8 cellular contexts compared by ENCODE assay signal in genomic region chr21:41366522-41367151, GRCh38. TPM values are rescaled to one million over a fixed set of nuclear protein-coding genes. Genes with fewer than 3 reads are reported as not detected.
DNase-seq lines count a peak whose midpoint lies in the region; ATAC-seq and TF ChIP-seq lines count a peak whose summit lies in the region.

No MANE protein-coding gene starts in this region.

- no peak for TF ChIP-seq CTCF in type B pancreatic cell (conservative IDR thresholded peaks at IDR 0.05)
- TF ChIP-seq CTCF in gastrocnemius medialis (IDR thresholded peaks at IDR 0.05 in 4 of 5, conservative IDR thresholded peaks at IDR 0.05 in 1 of 5): no peak

- no peak overlapping the region for H3K4me3 Mint-ChIP-seq in activated naive CD8-positive, alpha-beta T cell
- no peak overlapping the region for H3K4me3 Mint-ChIP-seq in activated naive CD8-positive, alpha-beta T cell treated with anti-CD3 and anti-CD28 coated beads for 36 hours
- H3K4me3 Mint-ChIP-seq in type B pancreatic cell: peak overlapping the region; percentile 23

- no peaks in the 10 kb centered on the region for H3K36me3 ChIP-seq in gastrocnemius medialis

- no peak overlapping the region for H3K27ac ChIP-seq in gastrocnemius medialis

- no peak for ATAC-seq in gastrocnemius medialis

- peak overlapping the region; percentile 47 for H3K27ac Mint-ChIP-seq in activated naive CD8-positive, alpha-beta T cell
- no peak overlapping the region for H3K27ac Mint-ChIP-seq in activated naive CD8-positive, alpha-beta T cell treated with anti-CD3 and anti-CD28 coated beads for 36 hours
- peak overlapping the region; percentile 81 for H3K27ac Mint-ChIP-seq in type B pancreatic cell

- H3K9me3 ChIP-seq in gastrocnemius medialis: no peaks in the 10 kb centered on the region

- DNase-seq in activated naive CD8-positive, alpha-beta T cell treated with anti-CD3 and anti-CD28 coated beads for 36 hours: no peak
- peak; percentile 76 for DNase-seq in OCI-M1 (lab: John Stamatoyannopoulos, UW)
- DNase-seq in fibroblast of peridontal ligament (ENCODE audit: extremely low read depth): peak; percentile 30
- peak; percentile 31 for DNase-seq in type B pancreatic cell (ENCODE audit: extremely low spot score, unreplicated experiment)
- DNase-seq in inferior parietal cortex (ENCODE audit: extremely low spot score): no peak
- no peak for DNase-seq in NCI-H1105 (lab: John Stamatoyannopoulos, UW)
- DNase-seq in gastrocnemius medialis: no peak

- TF ChIP-seq POLR2A in gastrocnemius medialis (IDR thresholded peaks at IDR 0.05): no peak

- intact Hi-C loops in gastrocnemius medialis (cut with DNase I; ENCODE audit: low total_unique reads): no loop called here

- H3K27me3 Mint-ChIP-seq in activated naive CD8-positive, alpha-beta T cell: no peaks in the 10 kb centered on the region
- H3K27me3 Mint-ChIP-seq in activated naive CD8-positive, alpha-beta T cell treated with anti-CD3 and anti-CD28 coated beads for 36 hours: no peaks in the 10 kb centered on the region
- H3K27me3 Mint-ChIP-seq in type B pancreatic cell: peaks cover 15% of the 10 kb centered on the region

- in situ Hi-C loops in gastrocnemius medialis (cut with MboI; ENCODE audit: low sequenced_read_pairs in 4 of 4): no loop called here

- peaks cover 84% of the 10 kb centered on the region for H3K4me1 Mint-ChIP-seq in activated naive CD8-positive, alpha-beta T cell (ENCODE audit: low read depth)
- peaks cover 74% of the 10 kb centered on the region for H3K4me1 Mint-ChIP-seq in activated naive CD8-positive, alpha-beta T cell treated with anti-CD3 and anti-CD28 coated beads for 36 hours
- peaks cover 6% of the 10 kb centered on the region for H3K4me1 Mint-ChIP-seq in type B pancreatic cell (ENCODE audit: unreplicated experiment)

- no peaks in the 10 kb centered on the region for H3K9me3 Mint-ChIP-seq in activated naive CD8-positive, alpha-beta T cell (ENCODE audit: low read depth)
- no peaks in the 10 kb centered on the region for H3K9me3 Mint-ChIP-seq in activated naive CD8-positive, alpha-beta T cell treated with anti-CD3 and anti-CD28 coated beads for 36 hours
- H3K9me3 Mint-ChIP-seq in type B pancreatic cell: no peaks in the 10 kb centered on the region

- peaks cover 0 to 6% of the 10 kb centered on the region in 2 donors for H3K4me1 ChIP-seq in gastrocnemius medialis

- peaks cover 14% of the 10 kb centered on the region for H3K36me3 Mint-ChIP-seq in activated naive CD8-positive, alpha-beta T cell
- H3K36me3 Mint-ChIP-seq in activated naive CD8-positive, alpha-beta T cell treated with anti-CD3 and anti-CD28 coated beads for 36 hours: peaks cover 27% of the 10 kb centered on the region
- H3K36me3 Mint-ChIP-seq in type B pancreatic cell: peaks cover 4% of the 10 kb centered on the region

- H3K4me3 ChIP-seq in gastrocnemius medialis: no peak overlapping the region

- H3K27me3 ChIP-seq in gastrocnemius medialis: peaks cover 0 to 3% (median 0%) of the 10 kb centered on the region in 3 donors

RNA-seq across cellular contexts. Expression of gene MX2, which starts 4.8 kb away (rescaled TPM):
- total RNA-seq in activated naive CD8-positive, alpha-beta T cell treated with anti-CD3 and anti-CD28 coated beads for 36 hours: 10 to 100 TPM; 30.2 to 31.3 TPM
- total RNA-seq in type B pancreatic cell (ENCODE audit: low replicate concordance) (0.92 and 2.0 TPM in 2 replicates), gastrocnemius medialis (1 to 10 TPM; 1.1 to 6.8 (median 2.2) TPM)

RNA-seq across cellular contexts. Expression of gene FAM3B, which starts 50.0 kb away (rescaled TPM):
- total RNA-seq in activated naive CD8-positive, alpha-beta T cell treated with anti-CD3 and anti-CD28 coated beads for 36 hours: not detected
- total RNA-seq in type B pancreatic cell (ENCODE audit: low replicate concordance) (4.7 and 10.3 TPM in 2 replicates), gastrocnemius medialis (not detected)

RNA-seq across cellular contexts. Expression of gene MX1, which starts 59.4 kb away (rescaled TPM):
- 100 to 1,000 TPM; 108 to 109 TPM for total RNA-seq in activated naive CD8-positive, alpha-beta T cell treated with anti-CD3 and anti-CD28 coated beads for 36 hours
- total RNA-seq in type B pancreatic cell (ENCODE audit: low replicate concordance) (9.8 and 34.8 TPM in 2 replicates), gastrocnemius medialis (1 to 10 TPM; 2.5 to 10.0 (median 5.7) TPM)

Comparison
In these comparisons a context has a peak if more than half of its experiments do, and no peak if none do; other contexts are left out.
1. DNase-seq: peak in OCI-M1 (single experiment), fibroblast of peridontal ligament (single experiment) and type B pancreatic cell (single experiment); none in activated naive CD8-positive, alpha-beta T cell treated with anti-CD3 and anti-CD28 coated beads for 36 hours (single experiment), inferior parietal cortex (single experiment), NCI-H1105 (single experiment) and gastrocnemius medialis (0 of 2).